ENCODE assay signal across 22 cellular contexts in the genomic region with DNA sequence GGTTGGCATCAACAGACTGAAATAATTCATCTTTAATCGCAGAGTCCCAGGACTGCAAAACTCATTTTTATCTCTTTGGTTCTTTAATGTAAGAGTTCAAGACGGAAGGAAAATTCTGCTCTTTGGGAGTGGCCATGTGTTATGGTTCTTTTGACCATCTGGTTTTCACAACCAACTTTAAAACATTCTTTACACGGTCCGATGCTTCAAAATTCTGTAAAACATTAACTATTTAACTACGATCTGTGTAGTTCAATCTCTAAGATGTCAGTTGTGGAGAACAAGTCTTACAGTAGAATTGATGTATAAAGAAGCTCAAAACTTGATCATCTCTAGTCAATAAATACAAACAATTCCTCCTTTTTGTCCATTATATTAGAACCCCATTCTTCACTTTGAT.
"Had no signal": no experiment of that assay in that cellular context is flagged by ENCODE, and none has a peak within 500 bp of the region (broad histone marks: within the 10 kb centered on the region; RNA-seq: fewer than 3 reads in every experiment).

No MANE protein-coding gene starts in this region.

- H3K27ac Mint-ChIP-seq: effector memory CD8-positive, alpha-beta T cell; natural killer cell; stimulated activated naive B cell treated with anti-CD40 and anti-IgM and Interleukin-4, amounts not matched to agents 10 μg/mL and 1 μg/mL and 100 μg/mL, for 72 hours; stimulated activated naive CD8-positive, alpha-beta T cell treated with anti-CD3 and anti-CD28 coated beads, Interleukin-15, Interleukin-2, amounts not matched to agents 100 ng/mL and 50 ng/mL, for 24 hours had no signal

- H3K9me3 Mint-ChIP-seq: natural killer cell had no signal

- H3K4me1 Mint-ChIP-seq: natural killer cell; stimulated activated naive B cell treated with anti-CD40 and anti-IgM and Interleukin-4, amounts not matched to agents 10 μg/mL and 1 μg/mL and 100 μg/mL, for 72 hours had no signal

- ATAC-seq: effector memory CD8-positive, alpha-beta T cell; esophagus mucosa; foreskin keratinocyte; gastroesophageal sphincter; heart right ventricle; left cardiac atrium; left ventricle myocardium superior; lower lobe of right lung; natural killer cell; pancreas; right lobe of liver; stimulated activated naive B cell treated with anti-CD40 and anti-IgM and Interleukin-4, amounts not matched to agents 10 μg/mL and 1 μg/mL and 100 μg/mL, for 72 hours had no signal

- DNase-seq: cerebellar nuclear complex; cortex of kidney; effector memory CD8-positive, alpha-beta T cell; foreskin keratinocyte; glutamatergic neuron; heart right ventricle; hippocampal formation; left cardiac atrium; left ventricle myocardium superior; lower lobe of right lung; natural killer cell; pancreas; right lobe of liver; small intestine; stimulated activated CD4-positive, alpha-beta T cell treated with anti-CD3 and anti-CD28 coated beads, Interleukin-15, amount 100 ng/mL, for 24 hours; stimulated activated CD4-positive, alpha-beta T cell treated with anti-CD3 and anti-CD28 coated beads, Interleukin-2, amount 100 ng/mL, for 48 hours; stimulated activated naive B cell treated with anti-CD40 and anti-IgM and Interleukin-4, amounts not matched to agents 10 μg/mL and 1 μg/mL and 100 μg/mL, for 72 hours; upper lobe of left lung had no signal

- H3K4me3 Mint-ChIP-seq: effector memory CD8-positive, alpha-beta T cell; natural killer cell; neural crest cell; stimulated activated naive B cell treated with anti-CD40 and anti-IgM and Interleukin-4, amounts not matched to agents 10 μg/mL and 1 μg/mL and 100 μg/mL, for 72 hours; stimulated activated naive CD8-positive, alpha-beta T cell treated with anti-CD3 and anti-CD28 coated beads, Interleukin-15, Interleukin-2, amounts not matched to agents 100 ng/mL and 50 ng/mL, for 24 hours had no signal

- H3K36me3 Mint-ChIP-seq: natural killer cell had no signal
